Comparison of ENCODE assay signal across 8 cellular contexts in genomic region chr3:52831500-52832301, GRCh38. TPM values are rescaled to one million over a fixed set of nuclear protein-coding genes. Genes with fewer than 3 reads are reported as not detected.
DNase-seq lines count a peak whose midpoint lies in the region; ATAC-seq and TF ChIP-seq lines count a peak whose summit lies in the region.

No MANE protein-coding gene starts in this region.

- H3K4me1 Mint-ChIP-seq in immature natural killer cell (peaks cover 6 to 13% of the 10 kb centered on the region in 2 donors), T-cell (peaks cover 0 to 4% (median 0%) of the 10 kb centered on the region in 3 donors)

- H3K9ac ChIP-seq in Karpas-422 (ENCODE audit: low read length): no peak overlapping the region

- peaks cover 0 to 5% of the 10 kb centered on the region in 2 donors for H3K4me1 ChIP-seq in breast epithelium
- peaks cover 0 to 50% (median 16%) of the 10 kb centered on the region in 4 donors for H3K4me1 ChIP-seq in right lobe of liver
- no peaks in the 10 kb centered on the region for H3K4me1 ChIP-seq in Karpas-422 (ENCODE audit: low read length)

- H3K4me3 ChIP-seq in MG63 (no peak overlapping the region), breast epithelium (peak overlapping the region in 1 of 3 donors; percentile 33), right lobe of liver (peak overlapping the region; percentile 50 to 94 (median 71)), Karpas-422 (ENCODE audit: low read length) (no peak overlapping the region)

- peak; percentile 22 to 50 (median 40) for ATAC-seq in right lobe of liver
- no peak for ATAC-seq in T-cell (replicated peaks in 1 of 4)
- no peak for ATAC-seq in HG02884 (IDR thresholded peaks at IDR 0.05; ENCODE audit: unreplicated experiment)

- H3K36me3 Mint-ChIP-seq in immature natural killer cell: no peaks in the 10 kb centered on the region
- H3K36me3 Mint-ChIP-seq in T-cell: peaks cover 13% of the 10 kb centered on the region

- H3K36me3 ChIP-seq in MG63 (no peaks in the 10 kb centered on the region), breast epithelium (no peaks in the 10 kb centered on the region), right lobe of liver (peaks cover 0 to 32% (median 3%) of the 10 kb centered on the region in 4 donors), Karpas-422 (ENCODE audit: insufficient read depth, low read length) (no peaks in the 10 kb centered on the region)

- 28% methylated on average over 8 of the region's 21 CpGs for WGBS in right lobe of liver (ENCODE audit: insufficient coverage, low coverage, low lambda C conversion rate, missing lambda C conversion rate)

- H3K9me3 ChIP-seq in MG63 (no peaks in the 10 kb centered on the region), breast epithelium (no peaks in the 10 kb centered on the region), right lobe of liver (no peaks in the 10 kb centered on the region), Karpas-422 (ENCODE audit: low read length) (no peaks in the 10 kb centered on the region)

- H3K4me3 Mint-ChIP-seq in immature natural killer cell (no peak overlapping the region), T-cell (no peak overlapping the region)

- no peak overlapping the region for H3K4me2 ChIP-seq in Karpas-422 (ENCODE audit: low read depth, low read length, poor library complexity, severe bottlenecking)

- POLR2A ChIA-PET in T-cell (lab: Charles Lee): no interaction called here

- peak in 1 of 3 donors; percentile 4 for TF ChIP-seq CTCF in breast epithelium (IDR thresholded peaks at IDR 0.05)
- TF ChIP-seq CTCF in right lobe of liver (IDR thresholded peaks at IDR 0.05): no peak

- intact Hi-C loops in breast epithelium (cut with DNase I; ENCODE audit: low total_unique reads): no loop called here
- intact Hi-C loops in right lobe of liver (cut with DNase I): no loop called here

- H3K27me3 Mint-ChIP-seq in immature natural killer cell (ENCODE audit: low read depth in 3 of 3) (peaks cover 0 to 4% (median 4%) of the 10 kb centered on the region in 3 donors), T-cell (no peaks in the 10 kb centered on the region)

- no peak overlapping the region for H3K27ac Mint-ChIP-seq in immature natural killer cell
- H3K27ac Mint-ChIP-seq in T-cell: no peak overlapping the region

- no peaks in the 10 kb centered on the region for H3K79me2 ChIP-seq in Karpas-422 (ENCODE audit: low read length)

- H4K20me1 ChIP-seq in Karpas-422 (ENCODE audit: insufficient read depth, low read depth, low read length): no peaks in the 10 kb centered on the region

- TF ChIP-seq POLR2A in breast epithelium (IDR thresholded peaks at IDR 0.05) (no peak), right lobe of liver (IDR thresholded peaks at IDR 0.05) (peak; percentile 47)

- H3K9me3 Mint-ChIP-seq in immature natural killer cell (no peaks in the 10 kb centered on the region), T-cell (no peaks in the 10 kb centered on the region)

- no peak overlapping the region for H2AFZ ChIP-seq in Karpas-422 (ENCODE audit: low read length)

- DNase-seq in AG20443 (ENCODE audit: low spot score): peak; percentile 92
- peak; percentile 47 for DNase-seq in MG63
- peak; percentile 37 to 73 for DNase-seq in breast epithelium (ENCODE audit: low spot score in 2 of 2)
- peak in 2 of 3 donors; percentile 73 to 81 for DNase-seq in right lobe of liver
- DNase-seq in immature natural killer cell: no peak
- DNase-seq in T-cell: no peak
- DNase-seq in Karpas-422: no peak

- CTCF ChIA-PET in T-cell (lab: Charles Lee): no interaction called here

- no peaks in the 10 kb centered on the region for H3K27me3 ChIP-seq in MG63
- no peaks in the 10 kb centered on the region for H3K27me3 ChIP-seq in breast epithelium
- H3K27me3 ChIP-seq in right lobe of liver: no peaks in the 10 kb centered on the region
- H3K27me3 ChIP-seq in Karpas-422 (ENCODE audit: low read length): no peaks in the 10 kb centered on the region

- H3K27ac ChIP-seq in breast epithelium (peak overlapping the region; percentile 45 to 75), right lobe of liver (peak overlapping the region; percentile 92 to 95 (median 94)), Karpas-422 (ENCODE audit: low read length) (no peak overlapping the region)

- H3K9me2 ChIP-seq in Karpas-422 (replicated peaks; ENCODE audit: insufficient read depth, low read length): no peaks in the 10 kb centered on the region

RNA-seq across cellular contexts. Expression of gene ITIH4, which starts 1.2 kb away (rescaled TPM):
- total RNA-seq in MG63 (2014; rRNA removed; shearing (Covaris generic); ENCODE audit: low replicate concordance): not detected in 2 replicates
- total RNA-seq in breast epithelium (1 to 10 TPM; 5.6 to 9.5 (median 5.8) TPM), right lobe of liver (1,000 to 10,000 TPM; 1,573 to 4,137 (median 3,531) TPM), T-cell (10 to 100 TPM; 37.2 to 63.3 (median 41.0) TPM)
- under 1 TPM in 1 of 3 donors, not detected in 2; 0.71 TPM for polyA plus RNA-seq in immature natural killer cell
- 11.1 and 14.3 TPM in 2 replicates for total RNA-seq in Karpas-422 (2014; rRNA removed; shearing (Covaris generic); ENCODE audit: low replicate concordance)

RNA-seq across cellular contexts. Expression of gene MUSTN1, which starts 3.1 kb away (rescaled TPM):
- not detected in 2 replicates for total RNA-seq in MG63 (2014; rRNA removed; shearing (Covaris generic); ENCODE audit: low replicate concordance)
- total RNA-seq in breast epithelium (10 to 100 TPM in 1 of 3 donors, 1 to 10 TPM in 2; 5.9 to 13.0 (median 6.9) TPM), right lobe of liver (1 to 10 TPM in 3 of 6 experiments, under 1 TPM in 1, not detected in 2; 0.59 to 9.9 (median 5.7) TPM), T-cell (10 to 100 TPM in 1 of 5 donors, 1 to 10 TPM in 4; 1.6 to 10.2 (median 4.1) TPM)
- polyA plus RNA-seq in immature natural killer cell: not detected
- total RNA-seq in Karpas-422 (2014; rRNA removed; shearing (Covaris generic); ENCODE audit: low replicate concordance): 2.4 TPM in 1 of 2 replicates, not detected in the other

RNA-seq across cellular contexts. Expression of gene ITIH3, which starts 37.1 kb away (rescaled TPM):
- not detected in 2 replicates for total RNA-seq in MG63 (2014; rRNA removed; shearing (Covaris generic); ENCODE audit: low replicate concordance)
- total RNA-seq in breast epithelium (1 to 10 TPM in 1 of 3 donors, under 1 TPM in 2; 0.64 to 6.6 (median 0.88) TPM), right lobe of liver (1,000 to 10,000 TPM in 3 of 6 experiments, 100 to 1,000 TPM in 3; 742 to 1,822 (median 982) TPM), T-cell (under 1 TPM in 3 of 5 donors, not detected in 2; 0.23 to 0.88 (median 0.76) TPM)
- polyA plus RNA-seq in immature natural killer cell: not detected
- not detected in 2 replicates for total RNA-seq in Karpas-422 (2014; rRNA removed; shearing (Covaris generic); ENCODE audit: low replicate concordance)

RNA-seq across cellular contexts. Expression of gene ITIH1, which starts 54.3 kb away (rescaled TPM):
- not detected in 2 replicates for total RNA-seq in MG63 (2014; rRNA removed; shearing (Covaris generic); ENCODE audit: low replicate concordance)
- total RNA-seq in breast epithelium (under 1 TPM in 2 of 3 donors, not detected in 1; 0.32 to 0.33 TPM), right lobe of liver (1,000 to 10,000 TPM in 4 of 6 experiments, 100 to 1,000 TPM in 2; 376 to 1,846 (median 1,201) TPM), T-cell (under 1 TPM in 2 of 5 donors, not detected in 3; 0.49 to 0.85 TPM)
- not detected for polyA plus RNA-seq in immature natural killer cell
- not detected in 2 replicates for total RNA-seq in Karpas-422 (2014; rRNA removed; shearing (Covaris generic); ENCODE audit: low replicate concordance)

Comparison
In these comparisons a context has a peak if more than half of its experiments do, and no peak if none do; other contexts are left out.
1. DNase-seq: peak in AG20443 (single experiment), MG63 (single experiment), breast epithelium (2 of 2) and right lobe of liver (2 of 3); none in immature natural killer cell (0 of 3), T-cell (0 of 34) and Karpas-422 (single experiment).
2. H3K4me3 ChIP-seq: peak in right lobe of liver (3 of 3); none in MG63 (single experiment) and Karpas-422 (single experiment).
3. ATAC-seq: peak in right lobe of liver (4 of 4); none in T-cell (0 of 4) and HG02884 (single experiment).
4. RNA of gene ITIH4, which starts 1.2 kb away (total RNA-seq): 1,573 to 4,137 TPM in right lobe of liver; 37.2 to 63.3 TPM in T-cell, 11.1 to 14.3 TPM in Karpas-422, 5.6 to 9.5 TPM in breast epithelium and not detected in MG63; every median in the first group is over 10 times any median in the second.
5. RNA of gene ITIH3, which starts 37.1 kb away (total RNA-seq): 742 to 1,822 TPM in right lobe of liver; 0.64 to 6.6 TPM in breast epithelium, 0.23 to 0.88 TPM in T-cell, not detected in MG63 and not detected in Karpas-422; every median in the first group is over 10 times any median in the second.